ENCODE assay signal across 18 cellular contexts in the genomic region with DNA sequence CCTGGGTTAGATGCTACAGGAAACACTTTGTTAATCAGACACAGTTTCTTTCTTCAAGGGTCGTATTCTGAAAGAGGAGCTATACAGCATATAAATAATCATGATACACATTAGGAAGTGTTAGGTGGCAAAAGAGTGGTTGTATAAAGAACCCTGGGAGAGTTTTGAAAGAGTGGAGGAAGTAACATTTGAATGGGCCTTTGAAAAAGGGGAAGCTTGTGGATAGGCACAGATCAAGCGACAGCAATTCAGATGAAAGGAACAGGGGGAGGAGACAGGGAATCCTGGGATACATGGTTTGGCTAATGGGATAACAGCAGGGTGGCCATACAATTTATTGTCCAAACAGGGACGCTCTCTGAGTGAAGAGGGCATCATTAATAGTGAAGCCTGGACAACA.
A peak's percentile ranks its signal among the peaks of the same experiment; 100 is the strongest.
DNase-seq lines count a peak whose midpoint lies in the region; ATAC-seq and TF ChIP-seq lines count a peak whose summit lies in the region.
"Had no signal": no experiment of that assay in that cellular context is flagged by ENCODE, and none has a peak within 500 bp of the region (broad histone marks: within the 10 kb centered on the region; RNA-seq: fewer than 3 reads in every experiment).

No MANE protein-coding gene starts in this region.

- H3K4me3 Mint-ChIP-seq in activated naive CD4-positive, alpha-beta T cell treated with anti-CD3 and anti-CD28 coated beads, Interleukin-2, amount 50 U/mL, for 24 hours: no peak overlapping the region
- no peak overlapping the region for H3K4me3 Mint-ChIP-seq in dendritic cell treated with granulocyte-macrophage colony-stimulating factor and Interleukin-4, amounts not matched to agents 40 ng/mL and 50 ng/mL, for 4 days
- no peak overlapping the region for H3K4me3 Mint-ChIP-seq in effector memory CD8-positive, alpha-beta T cell
- H3K4me3 Mint-ChIP-seq: CD4-positive, alpha-beta T cell; stimulated activated naive CD8-positive, alpha-beta T cell treated with anti-CD3 and anti-CD28 coated beads, Interleukin-15, Interleukin-2, amounts not matched to agents 100 ng/mL and 50 ng/mL, for 24 hours; T-cell had no signal

- intact Hi-C loops in dendritic cell treated with granulocyte-macrophage colony-stimulating factor and Interleukin-4, amounts not matched to agents 40 ng/mL and 50 ng/mL, for 4 days (cut with micrococcal nuclease): no loop called here

- DNase-seq in activated naive CD4-positive, alpha-beta T cell treated with Interleukin-2 at 50 U/mL for 16 hours: no peak
- DNase-seq in NOMO-1 treated with DMSO at 0.1 percent for 48 hours (lab: John Stamatoyannopoulos, UW; ENCODE audit: unreplicated experiment) (peak; percentile 78), smooth muscle cell (lab: John Stamatoyannopoulos, UW; ENCODE audit: unreplicated experiment) (no peak)
- DNase-seq in effector memory CD8-positive, alpha-beta T cell: no peak
- DNase-seq: activated CD8-positive, alpha-beta memory T cell treated with anti-CD3 and anti-CD28 coated beads for 24 hours; CD4-positive, alpha-beta T cell; DMS53; heart right ventricle; mammary epithelial cell; NCI-H82; stimulated activated CD4-positive, alpha-beta T cell treated with anti-CD3 and anti-CD28 coated beads, Interleukin-15, amount 100 ng/mL, for 24 hours; T-cell had no signal

- H4K20me1 ChIP-seq in smooth muscle cell (ENCODE audit: low read depth): no peaks in the 10 kb centered on the region

- no peaks in the 10 kb centered on the region for H3K9me3 Mint-ChIP-seq in activated naive CD4-positive, alpha-beta T cell treated with anti-CD3 and anti-CD28 coated beads, Interleukin-2, amount 50 U/mL, for 24 hours
- no peaks in the 10 kb centered on the region for H3K9me3 Mint-ChIP-seq in dendritic cell treated with granulocyte-macrophage colony-stimulating factor and Interleukin-4, amounts not matched to agents 40 ng/mL and 50 ng/mL, for 4 days
- H3K9me3 Mint-ChIP-seq in effector memory CD8-positive, alpha-beta T cell: no peaks in the 10 kb centered on the region
- H3K9me3 Mint-ChIP-seq: CD4-positive, alpha-beta T cell; stimulated activated naive CD8-positive, alpha-beta T cell treated with anti-CD3 and anti-CD28 coated beads, Interleukin-15, Interleukin-2, amounts not matched to agents 100 ng/mL and 50 ng/mL, for 24 hours; T-cell had no signal

- WGBS in smooth muscle cell (ENCODE audit: low lambda C conversion rate): 73% methylated on average over 3 of the region's 3 CpGs

- no peak overlapping the region for H3K4me2 ChIP-seq in smooth muscle cell
- H3K4me2 ChIP-seq: A549 had no signal

- H3F3A ChIP-seq in smooth muscle cell (ENCODE audit: low read depth): no peaks in the 10 kb centered on the region

- H3K27me3 ChIP-seq in smooth muscle cell (ENCODE audit: low read depth): no peaks in the 10 kb centered on the region
- H3K27me3 ChIP-seq: heart right ventricle had no signal

- peaks cover 30% of the 10 kb centered on the region for H3K4me1 Mint-ChIP-seq in activated naive CD4-positive, alpha-beta T cell treated with anti-CD3 and anti-CD28 coated beads, Interleukin-2, amount 50 U/mL, for 24 hours
- H3K4me1 Mint-ChIP-seq in dendritic cell treated with granulocyte-macrophage colony-stimulating factor and Interleukin-4, amounts not matched to agents 40 ng/mL and 50 ng/mL, for 4 days (ENCODE audit: low read depth): peaks cover 11% of the 10 kb centered on the region
- peaks cover 4 to 17% of the 10 kb centered on the region in 2 donors for H3K4me1 Mint-ChIP-seq in effector memory CD8-positive, alpha-beta T cell (ENCODE audit: low read depth in 2 of 2)

- no peaks in the 10 kb centered on the region for H3K36me3 Mint-ChIP-seq in activated naive CD4-positive, alpha-beta T cell treated with anti-CD3 and anti-CD28 coated beads, Interleukin-2, amount 50 U/mL, for 24 hours
- no peaks in the 10 kb centered on the region for H3K36me3 Mint-ChIP-seq in dendritic cell treated with granulocyte-macrophage colony-stimulating factor and Interleukin-4, amounts not matched to agents 40 ng/mL and 50 ng/mL, for 4 days (ENCODE audit: low read depth)
- no peaks in the 10 kb centered on the region for H3K36me3 Mint-ChIP-seq in effector memory CD8-positive, alpha-beta T cell (ENCODE audit: insufficient read depth)
- H3K36me3 Mint-ChIP-seq: T-cell had no signal

- no peak overlapping the region for H3K9ac ChIP-seq in smooth muscle cell (ENCODE audit: low read depth)

- H3K27ac ChIP-seq in smooth muscle cell (ENCODE audit: low read depth): no peak overlapping the region
- H3K27ac ChIP-seq: A549, heart right ventricle had no signal

- H3K79me2 ChIP-seq in smooth muscle cell (ENCODE audit: low read depth): no peaks in the 10 kb centered on the region

- peaks cover 26% of the 10 kb centered on the region for H3K4me1 ChIP-seq in smooth muscle cell (ENCODE audit: low read depth)
- H3K4me1 ChIP-seq: A549 had no signal

- H3K36me3 ChIP-seq in smooth muscle cell (ENCODE audit: low read depth): no peaks in the 10 kb centered on the region
- H3K36me3 ChIP-seq: heart right ventricle had no signal

- no peak for TF ChIP-seq CTCF in smooth muscle cell (IDR thresholded peaks at IDR 0.05; ENCODE audit: borderline replicate concordance, insufficient read depth, poor library complexity, severe bottlenecking)

- H3K4me3 ChIP-seq in smooth muscle cell: no peak overlapping the region
- H3K4me3 ChIP-seq: A549, heart right ventricle had no signal

- H3K27ac Mint-ChIP-seq in activated naive CD4-positive, alpha-beta T cell treated with anti-CD3 and anti-CD28 coated beads, Interleukin-2, amount 50 U/mL, for 24 hours: peak overlapping the region; percentile 12
- peak overlapping the region; percentile 2 for H3K27ac Mint-ChIP-seq in dendritic cell treated with granulocyte-macrophage colony-stimulating factor and Interleukin-4, amounts not matched to agents 40 ng/mL and 50 ng/mL, for 4 days
- no peak overlapping the region for H3K27ac Mint-ChIP-seq in effector memory CD8-positive, alpha-beta T cell
- H3K27ac Mint-ChIP-seq: CD4-positive, alpha-beta T cell; stimulated activated naive CD8-positive, alpha-beta T cell treated with anti-CD3 and anti-CD28 coated beads, Interleukin-15, Interleukin-2, amounts not matched to agents 100 ng/mL and 50 ng/mL, for 24 hours had no signal

- no peaks in the 10 kb centered on the region for H3K27me3 Mint-ChIP-seq in activated naive CD4-positive, alpha-beta T cell treated with anti-CD3 and anti-CD28 coated beads, Interleukin-2, amount 50 U/mL, for 24 hours
- no peaks in the 10 kb centered on the region for H3K27me3 Mint-ChIP-seq in dendritic cell treated with granulocyte-macrophage colony-stimulating factor and Interleukin-4, amounts not matched to agents 40 ng/mL and 50 ng/mL, for 4 days
- H3K27me3 Mint-ChIP-seq in effector memory CD8-positive, alpha-beta T cell: no peaks in the 10 kb centered on the region
- H3K27me3 Mint-ChIP-seq: CD4-positive, alpha-beta T cell; stimulated activated naive CD8-positive, alpha-beta T cell treated with anti-CD3 and anti-CD28 coated beads, Interleukin-15, Interleukin-2, amounts not matched to agents 100 ng/mL and 50 ng/mL, for 24 hours; T-cell had no signal

- no peaks in the 10 kb centered on the region for H3K9me3 ChIP-seq in smooth muscle cell (replicated peaks; ENCODE audit: low read depth)
- H3K9me3 ChIP-seq: A549, heart right ventricle had no signal

- ATAC-seq in GM19467 (IDR thresholded peaks at IDR 0.05; ENCODE audit: unreplicated experiment) (no peak), HG03521 (IDR thresholded peaks at IDR 0.05; ENCODE audit: unreplicated experiment) (no peak)
- ATAC-seq in effector memory CD8-positive, alpha-beta T cell (replicated peaks): no peak
- ATAC-seq: A549, T-cell had no signal

- no peak overlapping the region for H2AFZ ChIP-seq in smooth muscle cell (ENCODE audit: low read depth)

Comparison
In these comparisons a context has a peak if more than half of its experiments do, and no peak if none do; other contexts are left out.
1. H3K27ac Mint-ChIP-seq: peak in activated naive CD4-positive, alpha-beta T cell treated with anti-CD3 and anti-CD28 coated beads, Interleukin-2, amount 50 U/mL, for 24 hours (single experiment) and dendritic cell treated with granulocyte-macrophage colony-stimulating factor and Interleukin-4, amounts not matched to agents 40 ng/mL and 50 ng/mL, for 4 days (single experiment); none in effector memory CD8-positive, alpha-beta T cell (0 of 2).